Comparison of ENCODE assay signal across 11 cellular contexts in genomic region chr14:91348861-91349465, GRCh38.
DNase-seq lines count a peak whose midpoint lies in the region; ATAC-seq, FAIRE-seq and TF ChIP-seq lines count a peak whose summit lies in the region.
"Had no signal": no experiment of that assay in that cellular context is flagged by ENCODE, and none has a peak within 500 bp of the region (broad histone marks: within the 10 kb centered on the region; RNA-seq: fewer than 3 reads in every experiment).

No MANE protein-coding gene starts in this region.

- peaks cover 15% of the 10 kb centered on the region for H3K36me3 ChIP-seq in KOPT-K1 (ENCODE audit: insufficient read depth, low read length)
- no peaks in the 10 kb centered on the region for H3K36me3 ChIP-seq in small intestine (ENCODE audit: control insufficient read depth in 2 of 2, insufficient read depth in 2 of 2, low read length in 2 of 2)
- H3K36me3 ChIP-seq in colonic mucosa: no peaks in the 10 kb centered on the region
- H3K36me3 ChIP-seq in SK-N-SH (replicated peaks in 1 of 2; ENCODE audit: control insufficient read depth in 1 of 2, insufficient read depth in 2 of 2, low read length in 1 of 2): no peaks in the 10 kb centered on the region
- H3K36me3 ChIP-seq: tibial artery had no signal

- no peak overlapping the region for H2AFZ ChIP-seq in SK-N-SH (ENCODE audit: low read depth)

- H4K20me1 ChIP-seq in SK-N-SH (ENCODE audit: insufficient read depth): no peaks in the 10 kb centered on the region

- no peaks in the 10 kb centered on the region for H3K9me2 ChIP-seq in SK-N-SH

- ATAC-seq in activated CD4-positive, alpha-beta T cell treated with anti-CD3 and anti-CD28 coated beads for 36 hours: no peak

- H3K9ac ChIP-seq in colonic mucosa (ENCODE audit: low read depth in 2 of 2, low read length in 2 of 2): peak overlapping the region in 1 of 2 donors; percentile 55
- H3K9ac ChIP-seq in SK-N-SH: no peak overlapping the region

- no peak overlapping the region for H3K4me3 ChIP-seq in small intestine (ENCODE audit: low read depth in 1 of 2, low read length in 2 of 2)
- H3K4me3 ChIP-seq in colonic mucosa: no peak overlapping the region
- no peak overlapping the region for H3K4me3 ChIP-seq in SK-N-SH (ENCODE audit: low read depth in 2 of 2, low read length in 1 of 2)
- H3K4me3 ChIP-seq: tibial artery had no signal

- no peaks in the 10 kb centered on the region for H3K79me2 ChIP-seq in SK-N-SH (ENCODE audit: insufficient read depth)

- H3K27ac ChIP-seq in KOPT-K1 (ENCODE audit: low read depth, low read length, poor library complexity, severe bottlenecking): peak overlapping the region; percentile 92
- peak overlapping the region; percentile 67 for H3K27ac ChIP-seq in caudate nucleus (ENCODE audit: low read depth, low read length)
- peak overlapping the region; percentile 53 to 86 for H3K27ac ChIP-seq in small intestine (ENCODE audit: low read depth in 1 of 2, low read length in 1 of 2)
- no peak overlapping the region for H3K27ac ChIP-seq in colonic mucosa
- no peak overlapping the region for H3K27ac ChIP-seq in SK-N-SH (ENCODE audit: low read depth in 2 of 2, low read length in 1 of 2)
- H3K27ac ChIP-seq: tibial artery had no signal

- H3K4me3 Mint-ChIP-seq in activated CD4-positive, alpha-beta T cell treated with anti-CD3 and anti-CD28 coated beads for 36 hours: peak overlapping the region; percentile 65

- no peak for TF ChIP-seq CTCF in colonic mucosa (IDR thresholded peaks at IDR 0.05)
- TF ChIP-seq CTCF in SK-N-SH (IDR thresholded peaks at IDR 0.05): no peak

- H3K27me3 ChIP-seq in small intestine (ENCODE audit: control insufficient read depth in 2 of 2, insufficient read depth in 2 of 2, low read length in 2 of 2): no peaks in the 10 kb centered on the region
- H3K27me3 ChIP-seq in colonic mucosa: no peaks in the 10 kb centered on the region
- no peaks in the 10 kb centered on the region for H3K27me3 ChIP-seq in SK-N-SH (ENCODE audit: insufficient read depth)
- H3K27me3 ChIP-seq: tibial artery had no signal

- no peaks in the 10 kb centered on the region for H3K9me3 ChIP-seq in KOPT-K1 (ENCODE audit: insufficient read depth, low read length, poor library complexity, severe bottlenecking)
- no peaks in the 10 kb centered on the region for H3K9me3 ChIP-seq in small intestine (ENCODE audit: control insufficient read depth, low read depth)
- H3K9me3 ChIP-seq in colonic mucosa: no peaks in the 10 kb centered on the region
- no peaks in the 10 kb centered on the region for H3K9me3 ChIP-seq in SK-N-SH
- H3K9me3 ChIP-seq: tibial artery had no signal

- intact Hi-C loops in activated CD4-positive, alpha-beta T cell treated with anti-CD3 and anti-CD28 coated beads for 36 hours (cut with DNase I, micrococcal nuclease): loop anchor here (1.0 kb wide), 7 partner anchors 24 to 379 kb away; partner anchors contain the start of gene PPP4R3A (in 1 of the 2)
- intact Hi-C loops in colonic mucosa (cut with DNase I): no loop called here

- H3K4me1 Mint-ChIP-seq in activated CD4-positive, alpha-beta T cell treated with anti-CD3 and anti-CD28 coated beads for 36 hours: peaks cover 83% of the 10 kb centered on the region

- POLR2A ChIA-PET in activated CD4-positive, alpha-beta T cell treated with anti-CD3 and anti-CD28 coated beads for 36 hours (lab: Charles Lee): interaction anchor here (0.5 to 3.1 kb wide), 10 partner anchors 22 to 368 kb away, joined by 3 to 18 read pairs (median 7); partner anchors contain the start of gene CCDC88C
- POLR2A ChIA-PET in SK-N-SH (lab: Yijun Ruan, JAX): no interaction called here

- H3K4me2 ChIP-seq in SK-N-SH: no peak overlapping the region

- no peaks in the 10 kb centered on the region for H3F3A ChIP-seq in SK-N-SH (replicated peaks; ENCODE audit: insufficient read depth)

- TF ChIP-seq RAD21 in SK-N-SH (IDR thresholded peaks at IDR 0.05; ENCODE audit: low read length): no peak

- H3K4me1 ChIP-seq in small intestine (ENCODE audit: control insufficient read depth in 2 of 2, insufficient read depth in 1 of 2, low read depth in 1 of 2, low read length in 1 of 2) (peaks cover 0 to 6% of the 10 kb centered on the region in 2 donors), colonic mucosa (no peaks in the 10 kb centered on the region), SK-N-SH (ENCODE audit: control insufficient read depth in 1 of 2, insufficient read depth in 2 of 2, low read depth in 1 of 2, low read length in 1 of 2) (peaks cover 0 to 3% of the 10 kb centered on the region in 2 experiments; a peak in 1 of 4 replicates)

- H3K9me3 Mint-ChIP-seq in activated CD4-positive, alpha-beta T cell treated with anti-CD3 and anti-CD28 coated beads for 36 hours (ENCODE audit: low read depth): no peaks in the 10 kb centered on the region

- H3K27me3 Mint-ChIP-seq in activated CD4-positive, alpha-beta T cell treated with anti-CD3 and anti-CD28 coated beads for 36 hours: no peaks in the 10 kb centered on the region

- WGBS in small intestine, 3 donors: 43 to 54% (median 53%) methylated on average over 9 of the region's 9 CpGs
- WGBS in SK-N-SH (ENCODE audit: low lambda C conversion rate): 78% methylated on average over 9 of the region's 9 CpGs

- FAIRE-seq in small intestine (lab: Jason Lieb, UNC): no peak
- FAIRE-seq: A204.1, islet of Langerhans had no signal

- peak; percentile 48 for DNase-seq in activated CD4-positive, alpha-beta T cell treated with anti-CD3 and anti-CD28 coated beads for 36 hours
- DNase-seq in activated CD4-positive, alpha-beta T cell treated with anti-CD3 and anti-CD28 coated beads, Interleukin-2, amount 50 U/mL, for 1 hour: no peak
- no peak for DNase-seq in caudate nucleus (lab: John Stamatoyannopoulos, UW)
- peak; percentile 88 for DNase-seq in small intestine
- DNase-seq in colonic mucosa: no peak
- DNase-seq in SK-N-SH: no peak
- no peak for DNase-seq in NCI-H2081 treated with DMSO at 0.1 percent for 48 hours (lab: John Stamatoyannopoulos, UW)
- DNase-seq: tibial artery had no signal

- CTCF ChIA-PET in activated CD4-positive, alpha-beta T cell treated with anti-CD3 and anti-CD28 coated beads for 36 hours (lab: Charles Lee): interaction anchor here (0.7 to 3.4 kb wide), 15 partner anchors 9 to 210 kb away, joined by 3 to 29 read pairs (median 5); partner anchors contain the start of gene GPR68
- CTCF ChIA-PET in SK-N-SH (lab: Yijun Ruan, JAX): no interaction called here

- H3K27ac Mint-ChIP-seq in activated CD4-positive, alpha-beta T cell treated with anti-CD3 and anti-CD28 coated beads for 36 hours: peak overlapping the region; percentile 92

- H3K36me3 Mint-ChIP-seq in activated CD4-positive, alpha-beta T cell treated with anti-CD3 and anti-CD28 coated beads for 36 hours (ENCODE audit: low read depth): peaks cover 6% of the 10 kb centered on the region

- no peak for TF ChIP-seq EP300 in SK-N-SH (IDR thresholded peaks at IDR 0.05; ENCODE audit: borderline replicate concordance in 1 of 2, low read depth in 1 of 2, low read length in 1 of 2)

TF ChIP-seq in SK-N-SH, 30 proteins besides CTCF, POLR2A, EP300 and RAD21:
- no peak for TF ChIP-seq FOSL2 (IDR thresholded peaks at IDR 0.05; ENCODE audit: borderline replicate concordance, low read depth)
- TF ChIP-seq FOXJ3 (CRISPR knock-in tag; IDR thresholded peaks at IDR 0.05): no peak
- TF ChIP-seq ELF1 (IDR thresholded peaks at IDR 0.05): no peak
- TF ChIP-seq NRF1 (IDR thresholded peaks at IDR 0.05; ENCODE audit: low read depth, low read length): no peak
- no peak for TF ChIP-seq MXI1 (IDR thresholded peaks at IDR 0.05; ENCODE audit: low read depth, low read length)
- TF ChIP-seq GABPA (IDR thresholded peaks at IDR 0.05; ENCODE audit: low read depth): no peak
- no peak for TF ChIP-seq POLR2AphosphoS5 (IDR thresholded peaks at IDR 0.05; ENCODE audit: low read depth, low read length)
- no peak for TF ChIP-seq SMC3 (IDR thresholded peaks at IDR 0.05; ENCODE audit: low read depth, low read length)
- TF ChIP-seq RFX5 (IDR thresholded peaks at IDR 0.05; ENCODE audit: low read length): no peak

Comparison
In these comparisons a context has a peak if more than half of its experiments do, and no peak if none do; other contexts are left out.
1. DNase-seq: peak in activated CD4-positive, alpha-beta T cell treated with anti-CD3 and anti-CD28 coated beads for 36 hours (single experiment) and small intestine (single experiment); none in activated CD4-positive, alpha-beta T cell treated with anti-CD3 and anti-CD28 coated beads, Interleukin-2, amount 50 U/mL, for 1 hour (single experiment), caudate nucleus (0 of 61), colonic mucosa (single experiment), SK-N-SH (single experiment) and NCI-H2081 treated with DMSO at 0.1 percent for 48 hours (single experiment).
2. H3K27ac ChIP-seq: peak in KOPT-K1 (single experiment), caudate nucleus (single experiment) and small intestine (2 of 2); none in colonic mucosa (single experiment) and SK-N-SH (0 of 2).